Comparison of ENCODE assay signal across 11 cellular contexts in genomic region chr11:46686886-46687810, GRCh38. TPM values are rescaled to one million over a fixed set of nuclear protein-coding genes. Genes with fewer than 3 reads are reported as not detected.
DNase-seq lines count a peak whose midpoint lies in the region; ATAC-seq and TF ChIP-seq lines count a peak whose summit lies in the region.
"Had no signal": no experiment of that assay in that cellular context is flagged by ENCODE, and none has a peak within 500 bp of the region (broad histone marks: within the 10 kb centered on the region; RNA-seq: fewer than 3 reads in every experiment).

No MANE protein-coding gene starts in this region.

- H3K27me3 ChIP-seq in adrenal gland (no peaks in the 10 kb centered on the region), right atrium auricular region (no peaks in the 10 kb centered on the region), thymus (ENCODE audit: control insufficient read depth, insufficient read depth) (no peaks in the 10 kb centered on the region)

- H3K9me3 ChIP-seq in adrenal gland (replicated peaks in 1 of 3) (no peaks in the 10 kb centered on the region), right atrium auricular region (no peaks in the 10 kb centered on the region), thymus (ENCODE audit: control insufficient read depth) (no peaks in the 10 kb centered on the region)

- DNase-seq in activated CD8-positive, alpha-beta memory T cell treated with anti-CD3 and anti-CD28 coated beads, Interleukin-2, amount 10 ng/mL, durations not matched to agents 7 days and 5 days = no peak
- no peak for DNase-seq in activated CD8-positive, alpha-beta memory T cell treated with anti-CD3 and anti-CD28 coated beads, Interleukin-2, amount 50 U/mL, for 4 hours
- DNase-seq in adrenal gland (peak; percentile 57 to 76 (median 73)), right atrium auricular region (ENCODE audit: low spot score) (no peak), RPMI8226 (no peak)
- no peak for DNase-seq in stimulated activated CD4-positive, alpha-beta T cell treated with anti-CD3 and anti-CD28 coated beads, Interleukin-4, amount 100 ng/mL, for 4 hours
- DNase-seq: activated naive CD8-positive, alpha-beta T cell treated with anti-CD3 and anti-CD28 coated beads for 36 hours; CD4-positive, alpha-beta T cell; PC-3 had no signal

- intact Hi-C loops in adrenal gland (cut with DNase I) = no loop called here

- ATAC-seq in activated CD8-positive, alpha-beta memory T cell treated with anti-CD3 and anti-CD28 coated beads, Interleukin-2, amount 10 ng/mL, durations not matched to agents 7 days and 5 days = no peak
- ATAC-seq in GM18502 (IDR thresholded peaks at IDR 0.05; ENCODE audit: poor library complexity, unreplicated experiment) = no peak
- ATAC-seq: PC-3 had no signal

- no peaks in the 10 kb centered on the region for H3K27me3 Mint-ChIP-seq in activated CD8-positive, alpha-beta memory T cell treated with anti-CD3 and anti-CD28 coated beads, Interleukin-2, amount 10 ng/mL, durations not matched to agents 7 days and 5 days
- H3K27me3 Mint-ChIP-seq: activated naive CD8-positive, alpha-beta T cell treated with anti-CD3 and anti-CD28 coated beads for 36 hours; CD4-positive, alpha-beta T cell had no signal

- H3K36me3 ChIP-seq in adrenal gland (replicated peaks in 1 of 2) = peaks cover 0 to 57% of the 10 kb centered on the region in 2 donors
- peaks cover 50% of the 10 kb centered on the region for H3K36me3 ChIP-seq in right atrium auricular region
- H3K36me3 ChIP-seq in thymus (ENCODE audit: control insufficient read depth, insufficient read depth) = peaks cover 29% of the 10 kb centered on the region

- TF ChIP-seq POLR2A in adrenal gland (IDR thresholded peaks at IDR 0.05) = no peak

- H3K27ac ChIP-seq in adrenal gland (peak overlapping the region in 4 of 5 donors; percentile 43 to 80 (median 60)), right atrium auricular region (peak overlapping the region; percentile 78 to 89), thymus (ENCODE audit: low read depth) (peak overlapping the region; percentile 69)

- peaks cover 13% of the 10 kb centered on the region for H3K36me3 Mint-ChIP-seq in activated CD8-positive, alpha-beta memory T cell treated with anti-CD3 and anti-CD28 coated beads, Interleukin-2, amount 10 ng/mL, durations not matched to agents 7 days and 5 days

- CTCF ChIA-PET in activated CD8-positive, alpha-beta memory T cell treated with anti-CD3 and anti-CD28 coated beads, Interleukin-2, amount 10 ng/mL, durations not matched to agents 7 days and 5 days (lab: Charles Lee) = no interaction called here

- peak overlapping the region; percentile 15 for H3K27ac Mint-ChIP-seq in activated CD8-positive, alpha-beta memory T cell treated with anti-CD3 and anti-CD28 coated beads, Interleukin-2, amount 10 ng/mL, durations not matched to agents 7 days and 5 days
- H3K27ac Mint-ChIP-seq: activated naive CD8-positive, alpha-beta T cell treated with anti-CD3 and anti-CD28 coated beads for 36 hours; CD4-positive, alpha-beta T cell had no signal

- TF ChIP-seq CTCF in adrenal gland (IDR thresholded peaks at IDR 0.05) (no peak), right atrium auricular region (IDR thresholded peaks at IDR 0.05) (no peak)

- H3K4me1 Mint-ChIP-seq in activated CD8-positive, alpha-beta memory T cell treated with anti-CD3 and anti-CD28 coated beads, Interleukin-2, amount 10 ng/mL, durations not matched to agents 7 days and 5 days = peaks cover 4% of the 10 kb centered on the region

- 60 to 68% (median 65%) methylated on average over 14 to 15 of the region's 15 CpGs for WGBS in adrenal gland, 4 donors
- WGBS in thymus = 95% methylated on average over 15 of the region's 15 CpGs

- no peaks in the 10 kb centered on the region for H3K9me3 Mint-ChIP-seq in activated CD8-positive, alpha-beta memory T cell treated with anti-CD3 and anti-CD28 coated beads, Interleukin-2, amount 10 ng/mL, durations not matched to agents 7 days and 5 days (ENCODE audit: low read depth)
- H3K9me3 Mint-ChIP-seq: activated naive CD8-positive, alpha-beta T cell treated with anti-CD3 and anti-CD28 coated beads for 36 hours; CD4-positive, alpha-beta T cell had no signal

- H3K4me3 Mint-ChIP-seq in activated CD8-positive, alpha-beta memory T cell treated with anti-CD3 and anti-CD28 coated beads, Interleukin-2, amount 10 ng/mL, durations not matched to agents 7 days and 5 days = no peak overlapping the region
- H3K4me3 Mint-ChIP-seq: activated naive CD8-positive, alpha-beta T cell treated with anti-CD3 and anti-CD28 coated beads for 36 hours; CD4-positive, alpha-beta T cell had no signal

- H3K4me1 ChIP-seq in adrenal gland (replicated peaks in 1 of 2) (peaks cover 4 to 27% of the 10 kb centered on the region in 2 donors), right atrium auricular region (peaks cover 0 to 50% of the 10 kb centered on the region in 2 donors), thymus (ENCODE audit: control insufficient read depth, insufficient read depth, low read length) (no peaks in the 10 kb centered on the region)

- H3K4me3 ChIP-seq in adrenal gland (no peak overlapping the region), right atrium auricular region (no peak overlapping the region), thymus (ENCODE audit: low read length) (no peak overlapping the region)

RNA-seq across cellular contexts. Expression of gene ARHGAP1, which starts 13.3 kb away (rescaled TPM):
- 10 to 100 TPM; 61.9 to 68.5 TPM for total RNA-seq in activated CD8-positive, alpha-beta memory T cell treated with anti-CD3 and anti-CD28 coated beads, Interleukin-2, amount 10 ng/mL, durations not matched to agents 7 days and 5 days
- 100 to 1,000 TPM in 3 of 8 donors, 10 to 100 TPM in 5; 38.7 to 125 (median 94.4) TPM for total RNA-seq in adrenal gland
- polyA plus RNA-seq in adrenal gland = 10 to 100 TPM; 29.0 to 52.6 (median 32.5) TPM
- 100 to 1,000 TPM in 1 of 2 donors, 10 to 100 TPM in 1; 88.1 to 117 TPM for total RNA-seq in right atrium auricular region
- 24.9 TPM for polyA plus RNA-seq in thymus

RNA-seq across cellular contexts. Expression of gene ZNF408, which starts 13.7 kb away (rescaled TPM):
- total RNA-seq in activated CD8-positive, alpha-beta memory T cell treated with anti-CD3 and anti-CD28 coated beads, Interleukin-2, amount 10 ng/mL, durations not matched to agents 7 days and 5 days = 10 to 100 TPM; 12.6 to 15.0 TPM
- 10 to 100 TPM in 4 of 8 donors, 1 to 10 TPM in 4; 7.2 to 13.6 (median 9.8) TPM for total RNA-seq in adrenal gland
- 10 to 100 TPM in 1 of 3 donors, 1 to 10 TPM in 2; 2.2 to 13.8 (median 8.4) TPM for polyA plus RNA-seq in adrenal gland
- 1 to 10 TPM; 6.0 to 9.6 TPM for total RNA-seq in right atrium auricular region
- polyA plus RNA-seq in thymus = 8.1 TPM

RNA-seq across cellular contexts. Expression of gene F2, which starts 31.9 kb away (rescaled TPM):
- not detected for total RNA-seq in activated CD8-positive, alpha-beta memory T cell treated with anti-CD3 and anti-CD28 coated beads, Interleukin-2, amount 10 ng/mL, durations not matched to agents 7 days and 5 days
- under 1 TPM in 2 of 8 donors, not detected in 6; 0.50 to 0.61 TPM for total RNA-seq in adrenal gland
- not detected for polyA plus RNA-seq in adrenal gland
- not detected for total RNA-seq in right atrium auricular region
- 0.07 TPM for polyA plus RNA-seq in thymus
- total RNA-seq: activated naive CD8-positive, alpha-beta T cell treated with anti-CD3 and anti-CD28 coated beads for 36 hours; CD4-positive, alpha-beta T cell; PC-3 had no signal

Comparison
In these comparisons a context has a peak if more than half of its experiments do, and no peak if none do; other contexts are left out.
1. DNase-seq: peak in adrenal gland (7 of 7); none in activated CD8-positive, alpha-beta memory T cell treated with anti-CD3 and anti-CD28 coated beads, Interleukin-2, amount 10 ng/mL, durations not matched to agents 7 days and 5 days (single experiment), activated CD8-positive, alpha-beta memory T cell treated with anti-CD3 and anti-CD28 coated beads, Interleukin-2, amount 50 U/mL, for 4 hours (single experiment), right atrium auricular region (single experiment), RPMI8226 (single experiment) and stimulated activated CD4-positive, alpha-beta T cell treated with anti-CD3 and anti-CD28 coated beads, Interleukin-4, amount 100 ng/mL, for 4 hours (0 of 2).
2. Peak in every context shown above with its lines, with median percentiles within 50 percentile points of each other: H3K27ac ChIP-seq.